Comparison of ENCODE assay signal across 16 cellular contexts in genomic region chr4:70958681-70959080, GRCh38. TPM values are rescaled to one million over a fixed set of nuclear protein-coding genes. Genes with fewer than 3 reads are reported as not detected.
DNase-seq lines count a peak whose midpoint lies in the region; ATAC-seq and TF ChIP-seq lines count a peak whose summit lies in the region.
"Had no signal": no experiment of that assay in that cellular context is flagged by ENCODE, and none has a peak within 500 bp of the region (broad histone marks: within the 10 kb centered on the region; RNA-seq: fewer than 3 reads in every experiment).

No MANE protein-coding gene starts in this region.

- peaks cover 1% of the 10 kb centered on the region; the same call in 1 of the 2 replicates for H3K27me3 Mint-ChIP-seq in HFFc6 (ENCODE audit: insufficient read depth)
- no peaks in the 10 kb centered on the region for H3K27me3 Mint-ChIP-seq in brain
- H3K27me3 Mint-ChIP-seq in effector memory CD8-positive, alpha-beta T cell, result no peaks in the 10 kb centered on the region
- H3K27me3 Mint-ChIP-seq: CD8-positive, alpha-beta memory T cell had no signal

- TF ChIP-seq CTCF in HFFc6 (IDR thresholded peaks at IDR 0.05), result no peak
- no peak for TF ChIP-seq CTCF in brain (conservative IDR thresholded peaks at IDR 0.05)

- no peaks in the 10 kb centered on the region for H3K9me3 Mint-ChIP-seq in HFFc6
- no peaks in the 10 kb centered on the region for H3K9me3 Mint-ChIP-seq in brain
- no peaks in the 10 kb centered on the region for H3K9me3 Mint-ChIP-seq in effector memory CD8-positive, alpha-beta T cell
- H3K9me3 Mint-ChIP-seq: CD8-positive, alpha-beta memory T cell had no signal

- H3K4me1 Mint-ChIP-seq in HFFc6 (ENCODE audit: low read depth) (peaks cover 41% of the 10 kb centered on the region), brain (peaks cover 14% of the 10 kb centered on the region)
- peaks cover 0 to 6% of the 10 kb centered on the region in 2 donors for H3K4me1 Mint-ChIP-seq in effector memory CD8-positive, alpha-beta T cell (ENCODE audit: low read depth in 2 of 2)

- ATAC-seq in GM18498 (IDR thresholded peaks at IDR 0.05; ENCODE audit: unreplicated experiment) (no peak), HG03521 (IDR thresholded peaks at IDR 0.05; ENCODE audit: unreplicated experiment) (no peak)
- no peak for ATAC-seq in effector memory CD8-positive, alpha-beta T cell (replicated peaks)
- ATAC-seq: activated CD8-positive, alpha-beta T cell treated with anti-CD3 and anti-CD28 coated beads, Interleukin-2, amount 10 ng/mL, durations not matched to agents 7 days and 5 days; body of pancreas; heart left ventricle; pancreas had no signal

- H3K27ac Mint-ChIP-seq in HFFc6 (peak overlapping the region; percentile 83), brain (peak overlapping the region in 3 of 5 experiments; percentile 24 to 72 (median 66))
- no peak overlapping the region for H3K27ac Mint-ChIP-seq in effector memory CD8-positive, alpha-beta T cell
- H3K27ac Mint-ChIP-seq: activated CD8-positive, alpha-beta T cell treated with anti-CD3 and anti-CD28 coated beads, Interleukin-2, amount 10 ng/mL, durations not matched to agents 7 days and 5 days had no signal

- H3K36me3 Mint-ChIP-seq in HFFc6 (ENCODE audit: low read depth), result peaks cover 16% of the 10 kb centered on the region; the same call in 1 of the 2 replicates
- H3K36me3 Mint-ChIP-seq in brain, result peaks cover 27% of the 10 kb centered on the region
- H3K36me3 Mint-ChIP-seq in effector memory CD8-positive, alpha-beta T cell (ENCODE audit: insufficient read depth), result peaks cover 11% of the 10 kb centered on the region

- H3K4me3 Mint-ChIP-seq in HFFc6, result peak overlapping the region; percentile 56
- no peak overlapping the region for H3K4me3 Mint-ChIP-seq in brain
- H3K4me3 Mint-ChIP-seq in effector memory CD8-positive, alpha-beta T cell, result no peak overlapping the region
- H3K4me3 Mint-ChIP-seq: activated CD8-positive, alpha-beta T cell treated with anti-CD3 and anti-CD28 coated beads, Interleukin-2, amount 10 ng/mL, durations not matched to agents 7 days and 5 days; CD8-positive, alpha-beta memory T cell had no signal

- DNase-seq in HFFc6 (peak; percentile 84), hepatic stellate cell (ENCODE audit: low spot score) (peak; percentile 75), COLO668 (lab: John Stamatoyannopoulos, UW; ENCODE audit: unreplicated experiment) (no peak)
- no peak for DNase-seq in effector memory CD8-positive, alpha-beta T cell
- DNase-seq: activated CD8-positive, alpha-beta T cell treated with anti-CD3 and anti-CD28 coated beads, Interleukin-2, amount 10 ng/mL, durations not matched to agents 7 days and 5 days; body of pancreas; CD8-positive, alpha-beta memory T cell; effector CD8-positive, alpha-beta T cell; heart left ventricle; NCI-H2081; NCI-H526 treated with DMSO at 0.1 percent for 48 hours; pancreas; stimulated activated naive CD4-positive, alpha-beta T cell treated with Interleukin-2 at 50 U/mL for 16 hours had no signal

RNA-seq across cellular contexts. Expression of gene DCK, which starts 34.8 kb away (rescaled TPM):
- total RNA-seq in HFFc6 (2021; fragmentation: NEBNext Ultra II Directional; extraction: Animal tissue kit (Norgen Biotek cat#: 25700)), result 10 to 100 TPM; 13.1 to 23.9 (median 22.3) TPM
- 19.7 TPM for polyA plus RNA-seq in brain (ENCODE audit: insufficient read depth, low read depth, low replicate concordance)

RNA-seq across cellular contexts. Expression of gene MOB1B, which starts 56.5 kb away (rescaled TPM):
- total RNA-seq in HFFc6 (2021; fragmentation: NEBNext Ultra II Directional; extraction: Animal tissue kit (Norgen Biotek cat#: 25700)), result 10 to 100 TPM; 26.9 to 37.0 (median 33.8) TPM
- polyA plus RNA-seq in brain (ENCODE audit: insufficient read depth, low read depth, low replicate concordance), result 1.4 TPM

Comparison
In these comparisons a context has a peak if more than half of its experiments do, and no peak if none do; other contexts are left out.
1. DNase-seq: peak in HFFc6 (single experiment) and hepatic stellate cell (single experiment); none in COLO668 (single experiment) and effector memory CD8-positive, alpha-beta T cell (0 of 3).
2. H3K27ac Mint-ChIP-seq: peak in HFFc6 (single experiment) and brain (3 of 5); none in effector memory CD8-positive, alpha-beta T cell (0 of 2).